Comparison of ENCODE assay signal across 8 cellular contexts in the genomic region with DNA sequence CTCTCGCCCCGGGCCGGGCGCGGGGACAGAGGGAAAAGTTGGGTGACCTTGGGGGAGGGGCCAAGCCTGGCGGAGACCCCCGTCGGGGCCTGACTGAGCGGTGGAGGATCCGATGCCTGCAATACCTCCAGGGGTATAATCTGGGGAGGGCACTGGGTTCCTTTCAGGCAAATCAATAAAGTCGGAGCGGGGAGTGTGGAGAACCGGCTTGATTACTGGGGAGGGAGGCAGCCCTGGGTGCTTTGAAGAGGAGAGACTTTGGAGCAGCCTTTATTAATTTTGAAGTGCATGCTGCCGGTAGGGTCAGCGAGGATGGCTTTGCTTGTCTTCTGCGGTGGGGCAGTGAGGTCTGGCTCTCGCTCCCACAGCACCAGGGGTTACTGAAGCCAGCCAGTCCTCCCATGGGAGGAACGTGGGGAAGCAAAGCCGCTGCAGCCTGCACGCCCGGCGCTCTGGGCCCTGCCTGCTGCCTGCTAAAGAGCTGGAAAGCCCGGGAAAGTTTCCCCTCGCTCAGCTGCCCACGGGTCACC. TPM values are rescaled to one million over a fixed set of nuclear protein-coding genes. Genes with fewer than 3 reads are reported as not detected.
DNase-seq lines count a peak whose midpoint lies in the region; ATAC-seq, FAIRE-seq and TF ChIP-seq lines count a peak whose summit lies in the region.

No MANE protein-coding gene starts in this region.

- H3K79me2 ChIP-seq in HepG2 (ENCODE audit: insufficient read depth, low read length) = no peaks in the 10 kb centered on the region

- CTCF ChIA-PET in HepG2 (lab: Yijun Ruan, JAX; ENCODE audit: low intra/inter-chr PET ratio, low total read pairs) = no interaction called here

- H3K36me3 Mint-ChIP-seq in activated naive CD8-positive, alpha-beta T cell = no peaks in the 10 kb centered on the region
- no peaks in the 10 kb centered on the region for H3K36me3 Mint-ChIP-seq in activated naive CD8-positive, alpha-beta T cell treated with anti-CD3 and anti-CD28 coated beads for 36 hours
- H3K36me3 Mint-ChIP-seq in CD14-positive monocyte = peaks cover 4% of the 10 kb centered on the region in 2 donors

- H3K27ac ChIP-seq in brain microvascular endothelial cell (no peak overlapping the region), HepG2 (ENCODE audit: extremely low read length, insufficient read depth, low read length) (no peak overlapping the region), upper lobe of right lung (no peak overlapping the region)

- TF ChIP-seq EP300 in HepG2 (IDR thresholded peaks at IDR 0.05; ENCODE audit: low read depth in 2 of 2, low read length in 2 of 2) (no peak), HepG2 (CRISPR knock-in tag; IDR thresholded peaks at IDR 0.05; ENCODE audit: borderline replicate concordance) (no peak)

- WGBS in HepG2 (ENCODE audit: low lambda C conversion rate) = 1% methylated on average over 15 of the region's 25 CpGs

- no peaks in the 10 kb centered on the region for H3K36me3 ChIP-seq in brain microvascular endothelial cell (replicated peaks)
- no peaks in the 10 kb centered on the region for H3K36me3 ChIP-seq in HepG2 (replicated peaks in 1 of 2; ENCODE audit: control insufficient read depth in 1 of 2, insufficient read depth in 2 of 2, low read length in 2 of 2)
- no peaks in the 10 kb centered on the region for H3K36me3 ChIP-seq in upper lobe of right lung

- in situ Hi-C loops in brain microvascular endothelial cell (cut with HindIII; ENCODE audit: low pct_ligation_motif_present, low sequenced_read_pairs) (no loop called here), HepG2 (cut with HindIII; ENCODE audit: extremely low pct_ligation_motif_present, low pct_unique_long_range_greater_than_20kb) (no loop called here)

- H2AFZ ChIP-seq in HepG2 (ENCODE audit: low read length) = no peak overlapping the region

- TF ChIP-seq CTCF in brain microvascular endothelial cell (IDR thresholded peaks at IDR 0.05; ENCODE audit: low read depth, low read length, missing control alignments) (no peak), HepG2 (CRISPR knock-in tag; IDR thresholded peaks at IDR 0.05) (no peak), upper lobe of right lung (IDR thresholded peaks at IDR 0.05) (no peak), CD14-positive monocyte (IDR thresholded peaks at IDR 0.05) (no peak)

- 0 out of 2 replicates have a peak, but pooled peaks cover 6% of the 10 kb centered on the region for H4K20me1 ChIP-seq in HepG2 (ENCODE audit: insufficient read depth, low read length)

- ATAC-seq in HepG2 = peak; percentile 79
- peak; percentile 32 for ATAC-seq in upper lobe of right lung
- ATAC-seq in HG03135 (IDR thresholded peaks at IDR 0.05; ENCODE audit: unreplicated experiment) = no peak

- H3K4me2 ChIP-seq in HepG2 (ENCODE audit: low read depth, low read length) = peak overlapping the region; percentile 60

- H3K4me3 Mint-ChIP-seq in activated naive CD8-positive, alpha-beta T cell = peak overlapping the region; percentile 38
- H3K4me3 Mint-ChIP-seq in activated naive CD8-positive, alpha-beta T cell treated with anti-CD3 and anti-CD28 coated beads for 36 hours = no peak overlapping the region
- H3K4me3 Mint-ChIP-seq in CD14-positive monocyte = peak overlapping the region in 1 of 2 donors; percentile 79

- FAIRE-seq in HepG2 (lab: Jason Lieb, UNC) = no peak

- intact Hi-C loops in HepG2 (cut with micrococcal nuclease; ENCODE audit: unreplicated experiment) = no loop called here
- intact Hi-C loops in upper lobe of right lung (cut with DNase I) = no loop called here
- intact Hi-C loops in CD14-positive monocyte (cut with micrococcal nuclease) = no loop called here

- 0 out of 2 replicates have a peak, but pooled peaks cover 5% of the 10 kb centered on the region for H3K4me1 ChIP-seq in HepG2 (ENCODE audit: insufficient read depth, low read length)
- H3K4me1 ChIP-seq in upper lobe of right lung = peaks cover 10% of the 10 kb centered on the region

- H3K9me3 Mint-ChIP-seq in activated naive CD8-positive, alpha-beta T cell (ENCODE audit: low read depth) = peaks cover 9% of the 10 kb centered on the region
- peaks cover 8% of the 10 kb centered on the region for H3K9me3 Mint-ChIP-seq in activated naive CD8-positive, alpha-beta T cell treated with anti-CD3 and anti-CD28 coated beads for 36 hours
- H3K9me3 Mint-ChIP-seq in CD14-positive monocyte = peaks cover 6 to 32% (median 16%) of the 10 kb centered on the region in 7 donors

- no TSS peak for BruUV-seq in HepG2 (replicated peaks; lab: Mats Ljungman, UMichigan)

- no peak for TF ChIP-seq RAD21 in HepG2 (CRISPR knock-in tag; IDR thresholded peaks at IDR 0.05)

- H3K27me3 ChIP-seq in brain microvascular endothelial cell (replicated peaks) (peaks cover 51% of the 10 kb centered on the region), HepG2 (ENCODE audit: control insufficient read depth in 1 of 2, insufficient read depth in 2 of 2, low read length in 2 of 2) (peaks cover 9 to 58% of the 10 kb centered on the region in 2 experiments), upper lobe of right lung (peaks cover 20% of the 10 kb centered on the region)

- no peak overlapping the region for H3K27ac Mint-ChIP-seq in activated naive CD8-positive, alpha-beta T cell
- H3K27ac Mint-ChIP-seq in activated naive CD8-positive, alpha-beta T cell treated with anti-CD3 and anti-CD28 coated beads for 36 hours = no peak overlapping the region
- H3K27ac Mint-ChIP-seq in CD14-positive monocyte = no peak overlapping the region

- POLR2A ChIA-PET in HepG2 (lab: Yijun Ruan, JAX) = no interaction called here

- H3K4me3 ChIP-seq in brain microvascular endothelial cell (ENCODE audit: low read depth, low read length) (peak overlapping the region; percentile 32), HepG2 (replicated peaks in 1 of 3; ENCODE audit: insufficient read depth in 1 of 3, low read depth in 2 of 3, low read length in 3 of 3) (peak overlapping the region; percentile 31 to 48 (median 45); a peak in 2 of 6 replicates), upper lobe of right lung (peak overlapping the region; percentile 43)

- peaks cover 4% of the 10 kb centered on the region for H3K4me1 Mint-ChIP-seq in activated naive CD8-positive, alpha-beta T cell (ENCODE audit: low read depth)
- peaks cover 5% of the 10 kb centered on the region for H3K4me1 Mint-ChIP-seq in activated naive CD8-positive, alpha-beta T cell treated with anti-CD3 and anti-CD28 coated beads for 36 hours
- H3K4me1 Mint-ChIP-seq in CD14-positive monocyte = peaks cover 4% of the 10 kb centered on the region

- H3K9me3 ChIP-seq in HepG2 (ENCODE audit: low read length) = no peaks in the 10 kb centered on the region
- no peaks in the 10 kb centered on the region for H3K9me3 ChIP-seq in upper lobe of right lung

- DNase-seq in activated naive CD8-positive, alpha-beta T cell treated with anti-CD3 and anti-CD28 coated beads for 36 hours = no peak
- DNase-seq in brain microvascular endothelial cell (no peak), HepG2 (ENCODE audit: low spot score) (no peak), upper lobe of right lung (no peak), NCI-H2196 (lab: John Stamatoyannopoulos, UW; ENCODE audit: unreplicated experiment) (no peak), CD14-positive monocyte (ENCODE audit: low spot score) (no peak)

- no peak for TF ChIP-seq POLR2A in HepG2 (IDR thresholded peaks at IDR 0.05; ENCODE audit: insufficient read depth in 1 of 2, low read depth in 2 of 2, low read length in 2 of 2)

- H3K9ac ChIP-seq in HepG2 (ENCODE audit: insufficient read depth, low read depth, low read length) = no peak overlapping the region

- H3K27me3 Mint-ChIP-seq in activated naive CD8-positive, alpha-beta T cell = peaks cover 50% of the 10 kb centered on the region
- peaks cover 74% of the 10 kb centered on the region for H3K27me3 Mint-ChIP-seq in activated naive CD8-positive, alpha-beta T cell treated with anti-CD3 and anti-CD28 coated beads for 36 hours
- H3K27me3 Mint-ChIP-seq in CD14-positive monocyte (ENCODE audit: low read depth in 3 of 3) = peaks cover 54 to 83% (median 80%) of the 10 kb centered on the region in 3 donors

TF ChIP-seq in HepG2, 621 proteins besides CTCF, POLR2A, EP300 and RAD21:
- TF ChIP-seq FOXJ3 (CRISPR knock-in tag; IDR thresholded peaks at IDR 0.05; ENCODE audit: borderline replicate concordance) (no peak), EZH2 (conservative IDR thresholded peaks at IDR 0.05; ENCODE audit: low read depth, low read length) (peak; percentile 48; the same call in 1 of the 2 replicates)

RNA-seq across cellular contexts. Expression of a gene that starts 0.4 kb away (rescaled TPM):
- not detected for total RNA-seq in activated naive CD8-positive, alpha-beta T cell treated with anti-CD3 and anti-CD28 coated beads for 36 hours
- total RNA-seq in HepG2 (2016; rRNA removed; fragmentation: Illumina TruSeq; extraction: Trizol) (not detected in 2 replicates), upper lobe of right lung (0.84 TPM)
- not detected in 2 replicates for total RNA-seq in HepG2 (2016; cell fraction: cytosol; rRNA removed; fragmentation: Illumina TruSeq; extraction: Trizol; ENCODE audit: low read depth)
- total RNA-seq in HepG2 (2016; cell fraction: insoluble cytoplasmic fraction; rRNA removed; fragmentation: Illumina TruSeq; extraction: Trizol) = not detected in 2 replicates
- not detected in 2 replicates for total RNA-seq in HepG2 (2016; cell fraction: membrane; rRNA removed; fragmentation: Illumina TruSeq; extraction: Trizol)
- total RNA-seq in HepG2 (2016; cell fraction: nucleus; rRNA removed; fragmentation: Illumina TruSeq; extraction: Trizol) = not detected in 2 replicates
- polyA plus RNA-seq in HepG2 (2011; rRNA removed) (not detected in 2 replicates), CD14-positive monocyte (under 1 TPM; 0.30 to 0.33 TPM)
- polyA plus RNA-seq in HepG2 (2011; cell fraction: cytosol; rRNA removed) = not detected in 2 replicates
- not detected in 2 replicates for polyA plus RNA-seq in HepG2 (2011; cell fraction: nucleus; rRNA removed)
- not detected in 2 replicates for polyA plus RNA-seq in HepG2 (2012)
- polyA plus RNA-seq in HepG2 (2016; cell fraction: cytosol; fragmentation: Illumina TruSeq; extraction: Trizol; ENCODE audit: low read depth) = not detected in 2 replicates
- polyA plus RNA-seq in HepG2 (2016; cell fraction: insoluble cytoplasmic fraction; fragmentation: Illumina TruSeq; extraction: Trizol; ENCODE audit: low read depth) = not detected in 2 replicates
- polyA plus RNA-seq in HepG2 (2016; cell fraction: membrane; fragmentation: Illumina TruSeq; extraction: Trizol; ENCODE audit: low read depth) = not detected in 2 replicates
- polyA plus RNA-seq in HepG2 (2016; cell fraction: nucleus; fragmentation: Illumina TruSeq; extraction: Trizol; ENCODE audit: insufficient read depth, low read depth) = not detected in 2 replicates
- not detected in 2 replicates for polyA minus RNA-seq in HepG2 (2011; rRNA and poly(A)+ RNA removed; ENCODE audit: low replicate concordance)
- polyA minus RNA-seq in HepG2 (2011; cell fraction: cytosol; rRNA and poly(A)+ RNA removed) = not detected in 2 replicates
- polyA minus RNA-seq in HepG2 (2011; cell fraction: nucleus; rRNA and poly(A)+ RNA removed) = not detected in 2 replicates
